In the genomic region with DNA sequence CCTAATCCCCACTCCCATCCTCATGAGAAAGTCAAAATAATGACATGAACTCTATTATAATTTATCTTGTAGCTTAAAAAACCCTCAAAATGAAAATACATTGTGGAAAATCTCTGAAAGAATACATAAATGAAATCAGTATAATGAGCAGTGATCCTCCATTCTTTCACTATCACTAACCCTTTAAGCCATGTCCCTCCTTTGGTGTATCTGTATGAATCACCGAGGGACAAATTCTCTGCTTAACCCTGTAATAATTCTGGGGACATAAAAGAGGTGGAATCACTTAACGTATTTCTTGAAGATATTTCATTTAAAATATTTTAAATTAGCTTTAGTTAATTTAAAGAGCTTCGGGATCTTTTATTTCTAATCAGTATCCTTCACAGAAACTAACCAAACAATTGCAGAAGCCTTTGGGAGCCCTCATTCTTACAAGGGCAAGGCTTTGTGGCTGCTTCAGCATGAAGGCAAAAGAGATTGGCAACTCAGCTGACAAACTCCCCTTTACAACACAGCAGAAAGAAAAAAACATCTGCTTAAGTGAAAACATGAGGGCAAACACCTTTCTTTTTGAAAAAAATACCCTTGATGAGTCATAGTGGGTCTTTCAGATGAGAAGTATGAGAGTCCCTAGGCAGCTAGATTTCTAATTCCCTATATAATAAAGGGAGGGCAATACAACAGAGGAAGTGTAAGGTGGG, we compare ENCODE assay signal across 13 cellular contexts.
DNase-seq lines count a peak whose midpoint lies in the region; ATAC-seq and TF ChIP-seq lines count a peak whose summit lies in the region.
"Had no signal": no experiment of that assay in that cellular context is flagged by ENCODE, and none has a peak within 500 bp of the region (broad histone marks: within the 10 kb centered on the region; RNA-seq: fewer than 3 reads in every experiment).

No MANE protein-coding gene starts in this region.

- no peak overlapping the region for H3K27ac ChIP-seq in SU-DHL-6 (ENCODE audit: low read depth, low read length)
- H3K27ac ChIP-seq: upper lobe of right lung had no signal

- no peaks in the 10 kb centered on the region for H3K27me3 ChIP-seq in SU-DHL-6 (ENCODE audit: low read length)
- H3K27me3 ChIP-seq: upper lobe of right lung had no signal

- no peak overlapping the region for H3K4me2 ChIP-seq in SU-DHL-6 (ENCODE audit: low read depth, low read length, poor library complexity, severe bottlenecking)

- H3K36me3 ChIP-seq in SU-DHL-6 (ENCODE audit: low read length), result no peaks in the 10 kb centered on the region
- H3K36me3 ChIP-seq: upper lobe of right lung had no signal

- H3K4me3 ChIP-seq in SU-DHL-6 (ENCODE audit: insufficient read depth, low read length, poor library complexity, severe bottlenecking), result no peak overlapping the region
- H3K4me3 ChIP-seq: upper lobe of right lung had no signal

- peak overlapping the region; percentile 25 for H2AFZ ChIP-seq in SU-DHL-6 (ENCODE audit: low read depth, low read length, severe bottlenecking)

- no peak overlapping the region for H3K9ac ChIP-seq in SU-DHL-6 (ENCODE audit: low read length)

- ATAC-seq in GM18505 (IDR thresholded peaks at IDR 0.05; ENCODE audit: unreplicated experiment) (peak; percentile 89), GM19467 (IDR thresholded peaks at IDR 0.05; ENCODE audit: unreplicated experiment) (peak; percentile 81), HG02981 (IDR thresholded peaks at IDR 0.05; ENCODE audit: unreplicated experiment) (peak; percentile 97)
- ATAC-seq: upper lobe of right lung had no signal

- H3F3A ChIP-seq in SU-DHL-6 (ENCODE audit: insufficient read depth), result no peaks in the 10 kb centered on the region

- TF ChIP-seq CTCF in SU-DHL-6 (IDR thresholded peaks at IDR 0.05; ENCODE audit: insufficient read depth, low read length, poor library complexity, severe bottlenecking), result no peak

- no peak for TF ChIP-seq POLR2A in GM18505 (IDR thresholded peaks at IDR 0.05; ENCODE audit: borderline replicate concordance, extremely low read depth, insufficient read depth, insufficient read length)

- no peaks in the 10 kb centered on the region for H3K79me2 ChIP-seq in SU-DHL-6 (ENCODE audit: insufficient read depth, low read length)

- DNase-seq in AG20443 (ENCODE audit: low spot score) (no peak), NCI-H1048 (lab: John Stamatoyannopoulos, UW) (no peak), NCI-H1092 treated with DMSO at 0.1 percent for 48 hours (lab: John Stamatoyannopoulos, UW) (no peak), globus pallidus (ENCODE audit: low spot score) (no peak)
- DNase-seq: Caco-2; effector CD4-positive, alpha-beta T cell; NCI-H345; stimulated activated CD4-positive, alpha-beta T cell treated with anti-CD3 and anti-CD28 coated beads, Interleukin-4, amount 100 ng/mL, for 24 hours; upper lobe of right lung had no signal

- H3K9me3 ChIP-seq in SU-DHL-6 (ENCODE audit: insufficient read depth, low read length), result no peaks in the 10 kb centered on the region
- H3K9me3 ChIP-seq: Caco-2, upper lobe of right lung had no signal

- no peaks in the 10 kb centered on the region for H4K20me1 ChIP-seq in SU-DHL-6 (ENCODE audit: low read depth, low read length)

- H3K9me2 ChIP-seq in SU-DHL-6 (replicated peaks; ENCODE audit: insufficient read depth, low read length), result no peaks in the 10 kb centered on the region
